Comparison of ENCODE assay signal across 9 cellular contexts in the genomic region with DNA sequence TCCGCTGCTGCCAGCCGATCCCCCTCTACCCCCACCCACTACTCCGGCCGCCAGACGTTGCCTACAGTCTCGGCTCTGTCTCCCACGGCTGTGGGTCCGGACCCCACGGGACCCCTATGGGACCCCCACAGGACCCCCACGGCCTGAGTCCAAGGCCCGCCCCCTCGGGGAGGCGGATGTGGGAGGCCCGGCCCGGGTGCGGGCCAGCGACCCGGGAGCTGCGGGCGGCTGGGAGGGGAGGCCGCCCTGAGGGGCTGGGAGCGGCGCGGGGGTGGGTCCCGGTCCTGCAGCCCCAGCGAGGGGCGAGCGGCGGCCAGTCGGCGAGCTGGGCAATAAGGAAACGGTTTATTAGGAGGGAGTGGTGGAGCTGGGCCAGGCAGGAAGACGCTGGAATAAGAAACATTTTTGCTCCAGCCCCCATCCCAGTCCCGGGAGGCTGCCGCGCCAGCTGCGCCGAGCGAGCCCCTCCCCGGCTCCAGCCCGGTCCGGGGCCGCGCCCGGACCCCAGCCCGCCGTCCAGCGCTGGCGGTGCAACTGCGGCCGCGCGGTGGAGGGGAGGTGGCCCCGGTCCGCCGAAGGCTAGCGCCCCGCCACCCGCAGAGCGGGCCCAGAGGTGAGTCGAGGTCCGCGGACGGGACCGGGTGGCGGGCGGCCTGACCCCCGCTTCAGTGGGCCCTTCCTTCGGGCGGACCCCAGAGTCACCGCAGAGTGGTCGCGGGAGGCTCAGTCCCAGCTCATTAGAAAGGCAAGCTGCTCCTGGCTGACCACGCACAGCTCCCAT. TPM values are rescaled to one million over a fixed set of nuclear protein-coding genes. Genes with fewer than 3 reads are reported as not detected.
DNase-seq lines count a peak whose midpoint lies in the region; ATAC-seq and TF ChIP-seq lines count a peak whose summit lies in the region.
"Had no signal": no experiment of that assay in that cellular context is flagged by ENCODE, and none has a peak within 500 bp of the region (broad histone marks: within the 10 kb centered on the region; RNA-seq: fewer than 3 reads in every experiment).

A gene (plus strand): TSS at position 422 of the 781 bp plus-strand sequence. CDS start 4,971 bp downstream, outside the sequence.

- H3K27me3 ChIP-seq in HUES48 (ENCODE audit: control insufficient read depth, insufficient read depth, low read length), result peaks cover 52% of the 10 kb centered on the region
- peaks cover 19% of the 10 kb centered on the region for H3K27me3 ChIP-seq in lower lobe of right lung (ENCODE audit: low read depth)
- H3K27me3 ChIP-seq in stomach, result peaks cover 0 to 58% (median 19%) of the 10 kb centered on the region in 3 donors

- no peak for TF ChIP-seq POLR2A in stomach (IDR thresholded peaks at IDR 0.05)

- CTCF ChIA-PET in HEK293T (lab: Yijun Ruan, JAX), result no interaction called here

- H3K36me3 ChIP-seq in HUES48 (ENCODE audit: control insufficient read depth, insufficient read depth, low read length) (no peaks in the 10 kb centered on the region), lower lobe of right lung (no peaks in the 10 kb centered on the region), stomach (no peaks in the 10 kb centered on the region)

- no peak for TF ChIP-seq EP300 in stomach (IDR thresholded peaks at IDR 0.05)

- H3K9me3 ChIP-seq in HUES48 (ENCODE audit: control insufficient read depth, insufficient read depth, low read length), result no peaks in the 10 kb centered on the region
- H3K9me3 ChIP-seq in lower lobe of right lung, result no peaks in the 10 kb centered on the region
- H3K9me3 ChIP-seq in stomach, result no peaks in the 10 kb centered on the region

- in situ Hi-C loops in endometrial microvascular endothelial cells (cut with HindIII; ENCODE audit: inconsistent ontology term, low pct_unique_long_range_greater_than_20kb, low sequenced_read_pairs), result no loop called here

- WGBS in stomach, 5 donors, result 5 to 14% (median 9%) methylated on average over 38 to 74 of the region's 74 CpGs

- H3K27ac ChIP-seq in HUES48 (ENCODE audit: low read depth, low read length) (no peak within 1 kb of the TSS), lower lobe of right lung (peak within 1 kb of the TSS; percentile 92), stomach (peak within 1 kb of the TSS; percentile 81 to 91 (median 87))

- H3K4me1 ChIP-seq in HUES48 (ENCODE audit: control insufficient read depth, insufficient read depth, low read length) (0 out of 2 replicates have a peak, but pooled peaks cover 5% of the 10 kb centered on the region), lower lobe of right lung (peaks cover 73% of the 10 kb centered on the region), stomach (peaks cover 17 to 51% (median 35%) of the 10 kb centered on the region in 4 donors)

- POLR2A ChIA-PET in HEK293T (lab: Yijun Ruan, JAX), result no interaction called here

- ATAC-seq in lower lobe of right lung, result peak; percentile 3 to 7
- ATAC-seq in HG03439 (IDR thresholded peaks at IDR 0.05; ENCODE audit: unreplicated experiment), result no peak

- H3K9ac ChIP-seq in HUES48 (ENCODE audit: low read depth, low read length), result no peak within 1 kb of the TSS

- H3K4me3 ChIP-seq in HUES48 (ENCODE audit: low read depth, low read length) (peak within 1 kb of the TSS; percentile 64), lower lobe of right lung (peak within 1 kb of the TSS; percentile 65), stomach (peak within 1 kb of the TSS; percentile 43 to 57 (median 50))

- TF ChIP-seq CTCF in lower lobe of right lung (IDR thresholded peaks at IDR 0.05), result no peak
- no peak for TF ChIP-seq CTCF in stomach (IDR thresholded peaks at IDR 0.05)

- DNase-seq in lower lobe of right lung (peak; percentile 49), stomach (no peak), SHP77 treated with DMSO at 0.1 percent for 48 hours (lab: John Stamatoyannopoulos, UW) (no peak), HEK293T (ENCODE audit: extremely low spot score) (no peak), HCEC 1CT (no peak)
- DNase-seq: stimulated activated CD4-positive, alpha-beta T cell treated with anti-CD3 and anti-CD28 coated beads, Interleukin-4, amount 100 ng/mL, for 1 hour had no signal

- intact Hi-C loops in lower lobe of right lung (cut with DNase I), result no loop called here
- intact Hi-C loops in stomach (cut with DNase I; ENCODE audit: low total_unique reads), result no loop called here

TF ChIP-seq in HEK293T, 16 proteins besides CTCF, POLR2A, EP300 and RAD21:
- TF ChIP-seq LEF1 (IDR thresholded peaks at IDR 0.05; ENCODE audit: borderline replicate concordance), result no peak
- no peak for TF ChIP-seq ARNT (IDR thresholded peaks at IDR 0.05)
- no peak for TF ChIP-seq FOXA1 (IDR thresholded peaks at IDR 0.05)
- no peak for TF ChIP-seq BHLHE40 (IDR thresholded peaks at IDR 0.05; ENCODE audit: borderline replicate concordance)
- no peak for TF ChIP-seq FOXK2 (IDR thresholded peaks at IDR 0.05)

RNA-seq across cellular contexts. Expression of the gene that starts here (rescaled TPM):
- total RNA-seq in endometrial microvascular endothelial cells (ENCODE audit: inconsistent ontology term) (415 TPM), lower lobe of right lung (242 TPM), stomach (100 to 1,000 TPM in 2 of 5 donors, 10 to 100 TPM in 3; 36.2 to 117 (median 62.4) TPM)
- polyA plus RNA-seq in stomach, result 10 to 100 TPM; 11.0 to 20.8 (median 13.3) TPM
